In genomic region chr12:15562263-15562662, GRCh38 we compare ENCODE assay signal across 16 cellular contexts.
DNase-seq lines count a peak whose midpoint lies in the region; ATAC-seq and TF ChIP-seq lines count a peak whose summit lies in the region.
"Had no signal": no experiment of that assay in that cellular context is flagged by ENCODE, and none has a peak within 500 bp of the region (broad histone marks: within the 10 kb centered on the region; RNA-seq: fewer than 3 reads in every experiment).

No MANE protein-coding gene starts in this region.

- H3K27ac Mint-ChIP-seq in T-helper 1 cell treated with Interleukin-12 subunit alpha and Interleukin-12 subunit beta and Interleukin-4 antibody, amounts not matched to agents 30 μg/mL and 1 μg/mL, for 36 hours = peak overlapping the region; percentile 90
- peak overlapping the region; percentile 14 for H3K27ac Mint-ChIP-seq in stimulated activated naive B cell treated with anti-CD40 and anti-IgM and Interleukin-4, amounts not matched to agents 10 μg/mL and 1 μg/mL and 100 μg/mL, for 72 hours

- no peaks in the 10 kb centered on the region for H3K36me3 ChIP-seq in heart right ventricle
- H3K36me3 ChIP-seq: esophagus squamous epithelium had no signal

- peak overlapping the region in 2 of 10 donors; percentile 13 to 80 for H3K27ac ChIP-seq in heart right ventricle

- H3K4me1 ChIP-seq in heart right ventricle = peaks cover 0 to 33% (median 0%) of the 10 kb centered on the region in 9 donors
- H3K4me1 ChIP-seq: psoas muscle had no signal

- peak overlapping the region; percentile 27 for H3K4me3 Mint-ChIP-seq in activated T-cell treated with anti-CD3 and anti-CD28 coated beads, Interleukin-2, amount 50 U/mL, for 4 hours
- peak overlapping the region; percentile 74 for H3K4me3 Mint-ChIP-seq in T-helper 1 cell treated with Interleukin-12 subunit alpha and Interleukin-12 subunit beta and Interleukin-4 antibody, amounts not matched to agents 30 μg/mL and 1 μg/mL, for 36 hours
- no peak overlapping the region for H3K4me3 Mint-ChIP-seq in stimulated activated naive B cell treated with anti-CD40 and anti-IgM and Interleukin-4, amounts not matched to agents 10 μg/mL and 1 μg/mL and 100 μg/mL, for 72 hours

- intact Hi-C loops in heart right ventricle (cut with DNase I) (no loop called here), head of caudate nucleus (cut with DNase I) (no loop called here)

- 60 to 62% methylated on average over 3 of the region's 3 CpGs for WGBS in heart right ventricle, 2 donors

- ATAC-seq in activated T-cell treated with anti-CD3 and anti-CD28 coated beads, Interleukin-2, amount 50 U/mL, for 4 hours = peak in 1 of 2 donors; percentile 24
- ATAC-seq in heart right ventricle = peak in 5 of 8 donors; percentile 29 to 42 (median 33)
- peak in 1 of 2 donors; percentile 18 for ATAC-seq in stimulated activated naive B cell treated with anti-CD40 and anti-IgM and Interleukin-4, amounts not matched to agents 10 μg/mL and 1 μg/mL and 100 μg/mL, for 72 hours (replicated peaks)

- TF ChIP-seq CTCF in heart right ventricle (IDR thresholded peaks at IDR 0.05) = no peak

- H3K36me3 Mint-ChIP-seq in activated T-cell treated with anti-CD3 and anti-CD28 coated beads, Interleukin-2, amount 50 U/mL, for 4 hours (ENCODE audit: insufficient read depth) = peaks cover 3% of the 10 kb centered on the region
- peaks cover 17% of the 10 kb centered on the region for H3K36me3 Mint-ChIP-seq in T-helper 1 cell treated with Interleukin-12 subunit alpha and Interleukin-12 subunit beta and Interleukin-4 antibody, amounts not matched to agents 30 μg/mL and 1 μg/mL, for 36 hours (ENCODE audit: low read depth)
- peaks cover 6 to 12% of the 10 kb centered on the region in 2 donors for H3K36me3 Mint-ChIP-seq in stimulated activated naive B cell treated with anti-CD40 and anti-IgM and Interleukin-4, amounts not matched to agents 10 μg/mL and 1 μg/mL and 100 μg/mL, for 72 hours

- no peak overlapping the region for H3K4me3 ChIP-seq in heart right ventricle
- H3K4me3 ChIP-seq: esophagus squamous epithelium, psoas muscle had no signal

- peaks cover 0 to 8% (median 0%) of the 10 kb centered on the region in 7 donors for H3K27me3 ChIP-seq in heart right ventricle

- H3K9me3 ChIP-seq in heart right ventricle = no peaks in the 10 kb centered on the region
- H3K9me3 ChIP-seq: esophagus squamous epithelium, psoas muscle had no signal

- H3K4me1 Mint-ChIP-seq in activated T-cell treated with anti-CD3 and anti-CD28 coated beads, Interleukin-2, amount 50 U/mL, for 4 hours (ENCODE audit: low read depth) = peaks cover 59% of the 10 kb centered on the region
- H3K4me1 Mint-ChIP-seq in T-helper 1 cell treated with Interleukin-12 subunit alpha and Interleukin-12 subunit beta and Interleukin-4 antibody, amounts not matched to agents 30 μg/mL and 1 μg/mL, for 36 hours (ENCODE audit: low read depth) = peaks cover 58% of the 10 kb centered on the region
- H3K4me1 Mint-ChIP-seq in stimulated activated naive B cell treated with anti-CD40 and anti-IgM and Interleukin-4, amounts not matched to agents 10 μg/mL and 1 μg/mL and 100 μg/mL, for 72 hours = peaks cover 13 to 23% of the 10 kb centered on the region in 2 donors

- no peaks in the 10 kb centered on the region for H3K9me3 Mint-ChIP-seq in activated T-cell treated with anti-CD3 and anti-CD28 coated beads, Interleukin-2, amount 50 U/mL, for 4 hours
- peaks cover 4% of the 10 kb centered on the region for H3K9me3 Mint-ChIP-seq in T-helper 1 cell treated with Interleukin-12 subunit alpha and Interleukin-12 subunit beta and Interleukin-4 antibody, amounts not matched to agents 30 μg/mL and 1 μg/mL, for 36 hours
- H3K9me3 Mint-ChIP-seq in stimulated activated naive B cell treated with anti-CD40 and anti-IgM and Interleukin-4, amounts not matched to agents 10 μg/mL and 1 μg/mL and 100 μg/mL, for 72 hours = no peaks in the 10 kb centered on the region

- no peaks in the 10 kb centered on the region for H3K27me3 Mint-ChIP-seq in activated T-cell treated with anti-CD3 and anti-CD28 coated beads, Interleukin-2, amount 50 U/mL, for 4 hours (ENCODE audit: low read depth)
- H3K27me3 Mint-ChIP-seq in T-helper 1 cell treated with Interleukin-12 subunit alpha and Interleukin-12 subunit beta and Interleukin-4 antibody, amounts not matched to agents 30 μg/mL and 1 μg/mL, for 36 hours (ENCODE audit: low read depth) = peaks cover 1% of the 10 kb centered on the region
- no peaks in the 10 kb centered on the region for H3K27me3 Mint-ChIP-seq in stimulated activated naive B cell treated with anti-CD40 and anti-IgM and Interleukin-4, amounts not matched to agents 10 μg/mL and 1 μg/mL and 100 μg/mL, for 72 hours

- no peak for DNase-seq in activated T-cell treated with anti-CD3 and anti-CD28 coated beads, Interleukin-2, amount 50 U/mL, for 4 hours
- no peak for DNase-seq in activated T-cell treated with anti-CD3 and anti-CD28 coated beads, Interleukin-2, amount 50 U/mL, for 48 hours
- DNase-seq in heart right ventricle (no peak), NCI-H2029 treated with DMSO at 0.1 percent for 48 hours (lab: John Stamatoyannopoulos, UW) (no peak), head of caudate nucleus (no peak), iPS-NIHi7 (ENCODE audit: extremely low spot score) (no peak)
- DNase-seq in stimulated activated naive B cell treated with anti-CD40 and anti-IgM and Interleukin-4, amounts not matched to agents 10 μg/mL and 1 μg/mL and 100 μg/mL, for 72 hours = no peak
- DNase-seq: activated effector memory CD4-positive, alpha-beta T cell treated with anti-CD3 and anti-CD28 coated beads, Interleukin-2, amount 50 U/mL, for 16 hours; DMS53; esophagus squamous epithelium; mesendoderm; NCI-H146; NK-92 treated with Interleukin-12 subunit alpha and Interleukin-12 subunit beta, amount 100 ng/mL, for 24 hours; psoas muscle; stimulated activated CD4-positive, alpha-beta T cell treated with anti-CD3 and anti-CD28 coated beads, Interleukin-1b, Interleukin-23, amount 100 ng/mL, for 48 hours had no signal

Comparison
In these comparisons a context has a peak if more than half of its experiments do, and no peak if none do; other contexts are left out.
1. H3K4me3 Mint-ChIP-seq: peak in activated T-cell treated with anti-CD3 and anti-CD28 coated beads, Interleukin-2, amount 50 U/mL, for 4 hours (single experiment) and T-helper 1 cell treated with Interleukin-12 subunit alpha and Interleukin-12 subunit beta and Interleukin-4 antibody, amounts not matched to agents 30 μg/mL and 1 μg/mL, for 36 hours (single experiment); none in stimulated activated naive B cell treated with anti-CD40 and anti-IgM and Interleukin-4, amounts not matched to agents 10 μg/mL and 1 μg/mL and 100 μg/mL, for 72 hours (0 of 2).